Comparison of ENCODE assay signal across 25 cellular contexts in genomic region chr6:152745509-152746171, GRCh38. TPM values are rescaled to one million over a fixed set of nuclear protein-coding genes. Genes with fewer than 3 reads are reported as not detected.
"Had no signal": no experiment of that assay in that cellular context is flagged by ENCODE, and none has a peak within 500 bp of the region (broad histone marks: within the 10 kb centered on the region; RNA-seq: fewer than 3 reads in every experiment).

No MANE protein-coding gene starts in this region.

- H3K4me3 ChIP-seq: breast epithelium, MG63 had no signal

- H3K4me1 Mint-ChIP-seq: activated CD4-positive, alpha-beta memory T cell treated with anti-CD3 and anti-CD28 coated beads, Interleukin-2, amount 10 ng/mL, durations not matched to agents 7 days and 5 days; activated CD4-positive, alpha-beta T cell treated with anti-CD3 and anti-CD28 coated beads for 36 hours; activated T-helper 17 cell treated with anti-CD3 and anti-CD28 coated beads, Interleukin-2, amount 50 U/mL, for 72 hours; T-cell had no signal

- H3K27me3 ChIP-seq: breast epithelium, MG63 had no signal

- H3K27ac Mint-ChIP-seq: activated CD4-positive, alpha-beta memory T cell treated with anti-CD3 and anti-CD28 coated beads, Interleukin-2, amount 10 ng/mL, durations not matched to agents 7 days and 5 days; activated CD4-positive, alpha-beta T cell treated with anti-CD3 and anti-CD28 coated beads for 36 hours; activated naive CD4-positive, alpha-beta T cell treated with anti-CD3 and anti-CD28 coated beads for 36 hours; activated naive CD8-positive, alpha-beta T cell; activated T-helper 17 cell treated with anti-CD3 and anti-CD28 coated beads, Interleukin-2, amount 50 U/mL, for 72 hours; T-cell had no signal

- H3K9me3 ChIP-seq: breast epithelium, MG63 had no signal

- H3K4me3 Mint-ChIP-seq: activated CD4-positive, alpha-beta memory T cell treated with anti-CD3 and anti-CD28 coated beads, Interleukin-2, amount 10 ng/mL, durations not matched to agents 7 days and 5 days; activated CD4-positive, alpha-beta T cell treated with anti-CD3 and anti-CD28 coated beads for 36 hours; activated naive CD4-positive, alpha-beta T cell treated with anti-CD3 and anti-CD28 coated beads for 36 hours; activated naive CD8-positive, alpha-beta T cell; activated T-helper 17 cell treated with anti-CD3 and anti-CD28 coated beads, Interleukin-2, amount 50 U/mL, for 72 hours; T-cell had no signal

- DNase-seq: activated CD4-positive, alpha-beta memory T cell treated with anti-CD3 and anti-CD28 coated beads, Interleukin-2, amount 10 ng/mL, durations not matched to agents 7 days and 5 days; activated CD4-positive, alpha-beta T cell treated with anti-CD3 and anti-CD28 coated beads for 36 hours; activated CD4-positive, alpha-beta T cell treated with anti-CD3 and anti-CD28 coated beads, Interleukin-2, amount 50 U/mL, for 1 hour; activated gamma-delta T cell; activated naive CD4-positive, alpha-beta T cell treated with anti-CD3 and anti-CD28 coated beads for 36 hours; activated T-cell treated with anti-CD3 and anti-CD28 coated beads for 4 hours; activated T-cell treated with anti-CD3 and anti-CD28 coated beads, Interleukin-2, amount 50 U/mL, for 48 hours; central memory CD4-positive, alpha-beta T cell; MV-4-11; NCI-H1092 treated with DMSO at 0.1 percent for 48 hours; NCI-H1436; NCI-H1694 treated with DMSO at 0.1 percent for 48 hours; NCI-H2029 treated with DMSO at 0.1 percent for 48 hours; NCI-H446; NCI-H524; T-cell; T-helper 2 cell; WERI-Rb-1 had no signal

- H3K36me3 Mint-ChIP-seq: activated naive CD8-positive, alpha-beta T cell; T-cell had no signal

- ATAC-seq: activated CD4-positive, alpha-beta T cell treated with anti-CD3 and anti-CD28 coated beads for 36 hours; activated T-helper 17 cell treated with anti-CD3 and anti-CD28 coated beads, Interleukin-2, amount 50 U/mL, for 72 hours; Right ventricle myocardium inferior; T-cell had no signal

- H3K27me3 Mint-ChIP-seq: activated CD4-positive, alpha-beta memory T cell treated with anti-CD3 and anti-CD28 coated beads, Interleukin-2, amount 10 ng/mL, durations not matched to agents 7 days and 5 days; activated CD4-positive, alpha-beta T cell treated with anti-CD3 and anti-CD28 coated beads for 36 hours; activated naive CD8-positive, alpha-beta T cell had no signal

- H3K27ac ChIP-seq: breast epithelium, WERI-Rb-1 had no signal

- H3K9me3 Mint-ChIP-seq: activated CD4-positive, alpha-beta memory T cell treated with anti-CD3 and anti-CD28 coated beads, Interleukin-2, amount 10 ng/mL, durations not matched to agents 7 days and 5 days; activated naive CD4-positive, alpha-beta T cell treated with anti-CD3 and anti-CD28 coated beads for 36 hours; activated T-helper 17 cell treated with anti-CD3 and anti-CD28 coated beads, Interleukin-2, amount 50 U/mL, for 72 hours; T-cell had no signal

- H3K4me1 ChIP-seq: breast epithelium had no signal

- H3K36me3 ChIP-seq: breast epithelium, MG63, WERI-Rb-1 had no signal

RNA-seq across cellular contexts. Expression of gene VIP, which starts 5.0 kb away (rescaled TPM):
- total RNA-seq: activated CD4-positive, alpha-beta memory T cell treated with anti-CD3 and anti-CD28 coated beads, Interleukin-2, amount 10 ng/mL, durations not matched to agents 7 days and 5 days; activated CD4-positive, alpha-beta T cell treated with anti-CD3 and anti-CD28 coated beads for 36 hours; activated CD8-positive, alpha-beta memory T cell treated with anti-CD3 and anti-CD28 coated beads for 36 hours; activated naive CD4-positive, alpha-beta T cell treated with anti-CD3 and anti-CD28 coated beads for 36 hours; activated T-helper 17 cell treated with anti-CD3 and anti-CD28 coated beads, Interleukin-2, amount 50 U/mL, for 72 hours; RPMI7951; T-cell had no signal

RNA-seq across cellular contexts. Expression of gene MYCT1, which starts 47.9 kb away (rescaled TPM):
- total RNA-seq: activated CD4-positive, alpha-beta memory T cell treated with anti-CD3 and anti-CD28 coated beads, Interleukin-2, amount 10 ng/mL, durations not matched to agents 7 days and 5 days; activated CD4-positive, alpha-beta T cell treated with anti-CD3 and anti-CD28 coated beads for 36 hours; activated CD8-positive, alpha-beta memory T cell treated with anti-CD3 and anti-CD28 coated beads for 36 hours; activated naive CD4-positive, alpha-beta T cell treated with anti-CD3 and anti-CD28 coated beads for 36 hours; activated T-helper 17 cell treated with anti-CD3 and anti-CD28 coated beads, Interleukin-2, amount 50 U/mL, for 72 hours had no signal
